ENCODE assay signal across 8 cellular contexts in genomic region chr3:53114011-53114400, GRCh38. TPM values are rescaled to one million over a fixed set of nuclear protein-coding genes. Genes with fewer than 3 reads are reported as not detected.
DNase-seq lines count a peak whose midpoint lies in the region; ATAC-seq and TF ChIP-seq lines count a peak whose summit lies in the region.

No MANE protein-coding gene starts in this region.

- TF ChIP-seq CTCF in AG04449 (IDR thresholded peaks at IDR 0.05; ENCODE audit: insufficient read depth, low read length, missing control alignments) = peak; percentile 92
- peak; percentile 89 for TF ChIP-seq CTCF in PC-9 (conservative IDR thresholded peaks at IDR 0.05)
- TF ChIP-seq CTCF in fibroblast of mammary gland (conservative IDR thresholded peaks at IDR 0.05; ENCODE audit: control insufficient read depth, insufficient read depth, low read depth, low read length) = peak; percentile 97
- peak; percentile 92 to 95 (median 92) for TF ChIP-seq CTCF in nephron (IDR thresholded peaks at IDR 0.05; ENCODE audit: unreplicated experiment in 3 of 3)

- no peaks in the 10 kb centered on the region for H3K9me3 Mint-ChIP-seq in activated T-cell treated with anti-CD3 and anti-CD28 coated beads, Interleukin-2, amount 50 U/mL, for 4 hours
- no peaks in the 10 kb centered on the region for H3K9me3 Mint-ChIP-seq in nephron

- peak overlapping the region; percentile 42 for H3K27ac ChIP-seq in PC-9

- CTCF ChIA-PET in AG04449 (lab: Yijun Ruan, JAX) (interaction anchor here (0.7 to 13.0 kb wide), 28 partner anchors 9 to 596 kb away, joined by 3 to 218 read pairs (median 6); partner anchors contain the start of gene RFT1), PC-9 (lab: Charles Lee) (interaction anchor here (0.6 to 1.0 kb wide), 6 partner anchors 21 to 176 kb away, joined by 3 to 20 read pairs (median 4); no protein-coding TSS in a partner anchor)

- H3K4me3 Mint-ChIP-seq in activated T-cell treated with anti-CD3 and anti-CD28 coated beads, Interleukin-2, amount 50 U/mL, for 4 hours = no peak overlapping the region
- H3K4me3 Mint-ChIP-seq in nephron = no peak overlapping the region

- H3K36me3 ChIP-seq in PC-9 (ENCODE audit: low read depth) = peaks cover 21% of the 10 kb centered on the region; the same call in 1 of the 2 replicates

- H3K9me3 ChIP-seq in PC-9 (ENCODE audit: insufficient read depth, low read depth) = no peaks in the 10 kb centered on the region

- intact Hi-C loops in PC-9 (cut with micrococcal nuclease; ENCODE audit: unreplicated experiment) = loop anchor here (1.0 kb wide), 2 partner anchors 82 to 596 kb away; no protein-coding TSS in a partner anchor

- no peak overlapping the region for H3K27ac Mint-ChIP-seq in nephron

- H2AFZ ChIP-seq in PC-9 = no peak overlapping the region

- H3K27me3 Mint-ChIP-seq in activated T-cell treated with anti-CD3 and anti-CD28 coated beads, Interleukin-2, amount 50 U/mL, for 4 hours (ENCODE audit: low read depth) = no peaks in the 10 kb centered on the region
- no peaks in the 10 kb centered on the region for H3K27me3 Mint-ChIP-seq in nephron (ENCODE audit: low read depth)

- no peak for DNase-seq in AG04449 (ENCODE audit: low read depth, low spot score)
- peak; percentile 34 for DNase-seq in HuH-7 (ENCODE audit: low spot score)
- DNase-seq in PC-9 = peak; percentile 45 to 69
- peak; percentile 79 for DNase-seq in activated T-cell treated with anti-CD3 and anti-CD28 coated beads, Interleukin-2, amount 50 U/mL, for 4 hours
- DNase-seq in fibroblast of mammary gland (ENCODE audit: low read depth) = peak; percentile 79
- peak; percentile 48 to 88 (median 70) for DNase-seq in stimulated activated naive CD4-positive, alpha-beta T cell (lab: John Stamatoyannopoulos, UW)

- H3K36me3 Mint-ChIP-seq in activated T-cell treated with anti-CD3 and anti-CD28 coated beads, Interleukin-2, amount 50 U/mL, for 4 hours (ENCODE audit: insufficient read depth) = peaks cover 25% of the 10 kb centered on the region
- peaks cover 28% of the 10 kb centered on the region for H3K36me3 Mint-ChIP-seq in nephron (ENCODE audit: low read depth)

- H4K20me1 ChIP-seq in PC-9 (ENCODE audit: insufficient read depth) = no peaks in the 10 kb centered on the region

- BruUV-seq in PC-9 (replicated peaks; lab: Mats Ljungman, UMichigan) = no TSS peak

- H3F3A ChIP-seq in PC-9 (ENCODE audit: insufficient read depth, low read depth) = peaks cover 26% of the 10 kb centered on the region; the same call in 1 of the 2 replicates

- ATAC-seq in GM18861 (IDR thresholded peaks at IDR 0.05; ENCODE audit: unreplicated experiment) = peak; percentile 56
- peak; percentile 71 to 78 for ATAC-seq in activated T-cell treated with anti-CD3 and anti-CD28 coated beads, Interleukin-2, amount 50 U/mL, for 4 hours

- POLR2A ChIA-PET in AG04449 (lab: Yijun Ruan, JAX) = interaction anchor here (1.7 kb wide), 1 partner anchor 11 kb away, joined by 3 read pairs; no protein-coding TSS in a partner anchor
- POLR2A ChIA-PET in PC-9 (lab: Charles Lee; ENCODE audit: unreplicated experiment) = no interaction called here

- H3K27me3 ChIP-seq in PC-9 (ENCODE audit: insufficient read depth, low read depth) = no peaks in the 10 kb centered on the region

- no peaks in the 10 kb centered on the region for H3K9me2 ChIP-seq in PC-9 (ENCODE audit: insufficient read depth)

- H3K4me1 ChIP-seq in PC-9 (replicated peaks; ENCODE audit: insufficient read depth) = peaks cover 27% of the 10 kb centered on the region

- H3K4me3 ChIP-seq in AG04449 (ENCODE audit: low read depth, low read length) = no peak overlapping the region
- H3K4me3 ChIP-seq in PC-9 = no peak overlapping the region
- H3K4me3 ChIP-seq in fibroblast of mammary gland (ENCODE audit: control insufficient read depth, low read depth, low read length) = no peak overlapping the region

- no peaks in the 10 kb centered on the region for H3K79me2 ChIP-seq in PC-9 (ENCODE audit: low read depth)

- H3K4me1 Mint-ChIP-seq in activated T-cell treated with anti-CD3 and anti-CD28 coated beads, Interleukin-2, amount 50 U/mL, for 4 hours (ENCODE audit: low read depth) = peaks cover 11% of the 10 kb centered on the region
- H3K4me1 Mint-ChIP-seq in nephron = peaks cover 22% of the 10 kb centered on the region

- peak overlapping the region; percentile 20 for H3K4me2 ChIP-seq in PC-9

RNA-seq across cellular contexts. Expression of gene RFT1, which starts 16.2 kb away (rescaled TPM):
- total RNA-seq in PC-9 (2021) = 30.8 and 31.0 TPM in 2 replicates
- 10 to 100 TPM; 43.6 to 45.1 (median 44.3) TPM for total RNA-seq in activated T-cell treated with anti-CD3 and anti-CD28 coated beads, Interleukin-2, amount 50 U/mL, for 4 hours

RNA-seq across cellular contexts. Expression of gene PRKCD, which starts 47.0 kb away (rescaled TPM):
- total RNA-seq in PC-9 (2021) = 30.1 and 34.3 TPM in 2 replicates
- 10 to 100 TPM; 15.7 to 24.3 (median 19.1) TPM for total RNA-seq in activated T-cell treated with anti-CD3 and anti-CD28 coated beads, Interleukin-2, amount 50 U/mL, for 4 hours
